15 cellular contexts compared by ENCODE assay signal in genomic region chr15:80743189-80743833, GRCh38. TPM values are rescaled to one million over a fixed set of nuclear protein-coding genes. Genes with fewer than 3 reads are reported as not detected.
A peak's percentile ranks its signal among the peaks of the same experiment; 100 is the strongest.
DNase-seq lines count a peak whose midpoint lies in the region; ATAC-seq and TF ChIP-seq lines count a peak whose summit lies in the region.
"Had no signal": no experiment of that assay in that cellular context is flagged by ENCODE, and none has a peak within 500 bp of the region (broad histone marks: within the 10 kb centered on the region; RNA-seq: fewer than 3 reads in every experiment).

No MANE protein-coding gene starts in this region.

- no peaks in the 10 kb centered on the region for H3K36me3 ChIP-seq in HEK293 (ENCODE audit: control insufficient read depth in 2 of 2, insufficient read depth in 1 of 2, low read length in 2 of 2)
- H3K36me3 ChIP-seq: ascending aorta had no signal

- DNase-seq in foreskin melanocyte (peak; percentile 50), smooth muscle cell of the brain vasculature (ENCODE audit: low read depth, low spot score) (peak; percentile 24), NCI-H446 (lab: John Stamatoyannopoulos, UW) (no peak)
- DNase-seq: activated CD4-positive, alpha-beta T cell treated with anti-CD3 and anti-CD28 coated beads, Interleukin-2, amount 10 ng/mL, durations not matched to agents 7 days and 5 days; CD8-positive, alpha-beta memory T cell; effector CD8-positive, alpha-beta T cell; kidney glomerular epithelial cell; natural killer cell; NCI-H2081 treated with DMSO at 0.1 percent for 48 hours had no signal

- ATAC-seq in GM19397 (IDR thresholded peaks at IDR 0.05; ENCODE audit: unreplicated experiment) = no peak
- no peak for ATAC-seq in GM21619 (IDR thresholded peaks at IDR 0.05; ENCODE audit: unreplicated experiment)
- ATAC-seq: K562, natural killer cell had no signal

- TF ChIP-seq CTCF in HEK293 (tag by site-specific recombination; IDR thresholded peaks at IDR 0.05) = no peak

- no peak overlapping the region for H3K27ac ChIP-seq in HEK293 (ENCODE audit: extremely low read depth, low read depth, low read length)
- H3K27ac ChIP-seq: ascending aorta had no signal

- peaks cover 29% of the 10 kb centered on the region for H3K4me1 ChIP-seq in HEK293 (ENCODE audit: control insufficient read depth, insufficient read depth, low read length)
- H3K4me1 ChIP-seq: ascending aorta had no signal

- CTCF ChIA-PET in HEK293 (lab: Yijun Ruan, JAX) = no interaction called here

- H3K4me3 ChIP-seq in HEK293 (ENCODE audit: low read depth, low read length) = no peak overlapping the region
- H3K4me3 ChIP-seq: ascending aorta, K562 had no signal

- POLR2A ChIA-PET in HEK293 (lab: Yijun Ruan, JAX) = no interaction called here

- H3K9me3 ChIP-seq in HEK293 (ENCODE audit: control insufficient read depth, insufficient read depth, low read depth, low read length) = no peaks in the 10 kb centered on the region

TF ChIP-seq in HEK293, 187 proteins besides CTCF, POLR2A, EP300 and RAD21:
- TF ChIP-seq YY2 (tag by site-specific recombination; IDR thresholded peaks at IDR 0.05) (no peak), ZNF423 (tag by site-specific recombination; IDR thresholded peaks at IDR 0.05) (no peak), WT1 (tag by site-specific recombination; IDR thresholded peaks at IDR 0.05) (peak; percentile 86), ZNF266 (tag by site-specific recombination; IDR thresholded peaks at IDR 0.05; ENCODE audit: low read depth) (no peak), ZSCAN30 (tag by site-specific recombination; IDR thresholded peaks at IDR 0.05) (no peak), PRDM6 (tag by site-specific recombination; IDR thresholded peaks at IDR 0.05) (no peak)

TF ChIP-seq in PFSK-1, 5 proteins besides CTCF, POLR2A, EP300 and RAD21:
- TF ChIP-seq TAF1 (IDR thresholded peaks at IDR 0.05; ENCODE audit: borderline replicate concordance, insufficient read depth, low read length) (no peak), FOXP2 (optimal IDR thresholded peaks at IDR 0.05; ENCODE audit: borderline replicate concordance, extremely low read depth, extremely low read length, insufficient read depth) (peak; percentile 11), REST (IDR thresholded peaks at IDR 0.05; ENCODE audit: insufficient read depth in 1 of 2, low read depth in 2 of 2, low read length in 2 of 2) (no peak)

RNA-seq across cellular contexts. Expression of gene CEMIP, which starts 35.9 kb away (rescaled TPM):
- polyA plus RNA-seq in PFSK-1 (2012; ENCODE audit: insufficient read length, low read depth) = 16.5 TPM
- polyA plus RNA-seq: CD8-positive, alpha-beta memory T cell; K562 had no signal

RNA-seq across cellular contexts. Expression of gene ABHD17C, which starts 48.2 kb away (rescaled TPM):
- 33.4 TPM for polyA plus RNA-seq in PFSK-1 (2012; ENCODE audit: insufficient read length, low read depth)

Comparison
In these comparisons a context has a peak if more than half of its experiments do, and no peak if none do; other contexts are left out.
1. DNase-seq: peak in foreskin melanocyte (single experiment) and smooth muscle cell of the brain vasculature (single experiment); none in NCI-H446 (0 of 2).